ENCODE assay signal across 10 cellular contexts in genomic region chr1:230308039-230308438, GRCh38.
A peak's percentile ranks its signal among the peaks of the same experiment; 100 is the strongest.
DNase-seq lines count a peak whose midpoint lies in the region; ATAC-seq, FAIRE-seq and TF ChIP-seq lines count a peak whose summit lies in the region.
"Had no signal": no experiment of that assay in that cellular context is flagged by ENCODE, and none has a peak within 500 bp of the region (broad histone marks: within the 10 kb centered on the region; RNA-seq: fewer than 3 reads in every experiment).

No MANE protein-coding gene starts in this region.

- no peaks in the 10 kb centered on the region for H3K9me3 ChIP-seq in sigmoid colon

- H3K36me3 ChIP-seq in sigmoid colon: no peaks in the 10 kb centered on the region

- TF ChIP-seq POLR2A in H54 (IDR thresholded peaks at IDR 0.05; ENCODE audit: low read depth, low read length): no peak
- TF ChIP-seq POLR2A in sigmoid colon (IDR thresholded peaks at IDR 0.05): no peak

- no peaks in the 10 kb centered on the region for H3K27me3 ChIP-seq in sigmoid colon

- no peak for TF ChIP-seq EP300 in sigmoid colon (IDR thresholded peaks at IDR 0.05)

- no peak overlapping the region for H3K4me3 ChIP-seq in sigmoid colon

- no peak for TF ChIP-seq CTCF in sigmoid colon (IDR thresholded peaks at IDR 0.05)

- H3K27ac ChIP-seq in sigmoid colon: no peak overlapping the region

- intact Hi-C loops in sigmoid colon (cut with DNase I): no loop called here

- DNase-seq in H54 (ENCODE audit: insufficient read length, low spot score) (peak; percentile 89), SHP77 (lab: John Stamatoyannopoulos, UW) (peak; percentile 32 to 34), fibroblast of the conjunctiva (ENCODE audit: low read depth) (peak; percentile 34), sigmoid colon (peak; percentile 85), cerebellar nuclear complex (lab: John Stamatoyannopoulos, UW) (no peak)
- DNase-seq: glutamatergic neuron, NCI-H2107 had no signal

- peaks cover 0 to 2% (median 0%) of the 10 kb centered on the region in 4 donors for H3K4me1 ChIP-seq in sigmoid colon

- WGBS in sigmoid colon, 2 donors: 44 to 78% methylated on average over 8 of the region's 8 CpGs

- ATAC-seq in HG03175 (IDR thresholded peaks at IDR 0.05; ENCODE audit: unreplicated experiment) (no peak), HG02642 (IDR thresholded peaks at IDR 0.05; ENCODE audit: poor library complexity, unreplicated experiment) (no peak), GM18517 (IDR thresholded peaks at IDR 0.05; ENCODE audit: unreplicated experiment) (no peak)

- no peak for FAIRE-seq in H54 (lab: Jason Lieb, UNC)

Comparison
In these comparisons a context has a peak if more than half of its experiments do, and no peak if none do; other contexts are left out.
1. DNase-seq: peak in H54 (single experiment), SHP77 (2 of 2), fibroblast of the conjunctiva (single experiment) and sigmoid colon (single experiment); none in cerebellar nuclear complex (0 of 2).